In genomic region chr20:3846740-3847418, GRCh38 we compare ENCODE assay signal across 1 cellular context.
A peak's percentile ranks its signal among the peaks of the same experiment; 100 is the strongest.
TF ChIP-seq lines count a peak whose summit lies in the region.

Gene MAVS (plus strand): TSS chr20:3846834. CDS start chr20:3854625, 7,791 bp downstream.

TF ChIP-seq in HEK293, 187 proteins besides CTCF, POLR2A, EP300 and RAD21 (continued from another document and continues in another):
- no peak for TF ChIP-seq SCRT1 (tag by site-specific recombination; IDR thresholded peaks at IDR 0.05; ENCODE audit: borderline replicate concordance)
- TF ChIP-seq KLF7 (tag by site-specific recombination; IDR thresholded peaks at IDR 0.05; ENCODE audit: borderline replicate concordance), result no peak
- TF ChIP-seq ZNF324 (tag by site-specific recombination; IDR thresholded peaks at IDR 0.05), result peak; percentile 46; the same call in 1 of the 2 replicates
- TF ChIP-seq ZNF341 (tag by site-specific recombination; IDR thresholded peaks at IDR 0.05; ENCODE audit: low read depth), result peak; percentile 81
- no peak for TF ChIP-seq ZNF664 (tag by site-specific recombination; IDR thresholded peaks at IDR 0.05)
- TF ChIP-seq ZNF677 (tag by site-specific recombination; IDR thresholded peaks at IDR 0.05), result no peak
- TF ChIP-seq ZBTB1 (tag by site-specific recombination; IDR thresholded peaks at IDR 0.05), result 0 out of 2 replicates have a peak, but pooled peaks have one; percentile 55
- peak; percentile 87 for TF ChIP-seq ZBTB7A (tag by site-specific recombination; IDR thresholded peaks at IDR 0.05; ENCODE audit: low read depth)
- TF ChIP-seq BCL6B (tag by site-specific recombination; IDR thresholded peaks at IDR 0.05), result no peak
- TF ChIP-seq ZNF138 (tag by site-specific recombination; IDR thresholded peaks at IDR 0.05; ENCODE audit: borderline replicate concordance), result no peak
- no peak for TF ChIP-seq EGR2 (tag by site-specific recombination; IDR thresholded peaks at IDR 0.05; ENCODE audit: low read depth)
- no peak for TF ChIP-seq ZSCAN18 (tag by site-specific recombination; IDR thresholded peaks at IDR 0.05)
- no peak for TF ChIP-seq ZFP41 (tag by site-specific recombination; IDR thresholded peaks at IDR 0.05; ENCODE audit: borderline replicate concordance)
- 0 out of 2 replicates have a peak, but pooled peaks have one; percentile 16 for TF ChIP-seq REST (tag by site-specific recombination; IDR thresholded peaks at IDR 0.05)
- no peak for TF ChIP-seq ZBTB49 (tag by site-specific recombination; IDR thresholded peaks at IDR 0.05; ENCODE audit: low read depth)
- TF ChIP-seq ZNF19 (tag by site-specific recombination; IDR thresholded peaks at IDR 0.05; ENCODE audit: low read depth), result no peak
- TF ChIP-seq GLIS2 (tag by site-specific recombination; IDR thresholded peaks at IDR 0.05), result peak; percentile 86
- no peak for TF ChIP-seq ZNF140 (tag by site-specific recombination; IDR thresholded peaks at IDR 0.05)
- no peak for TF ChIP-seq ZBTB44 (tag by site-specific recombination; IDR thresholded peaks at IDR 0.05)
- peak; percentile 83 for TF ChIP-seq SP2 (tag by site-specific recombination; IDR thresholded peaks at IDR 0.05)
- no peak for TF ChIP-seq ZNF146 (tag by site-specific recombination; IDR thresholded peaks at IDR 0.05)
- TF ChIP-seq HOXA7 (CRISPR knock-in tag; IDR thresholded peaks at IDR 0.05; ENCODE audit: borderline replicate concordance), result no peak
- TF ChIP-seq ZNF513 (tag by site-specific recombination; IDR thresholded peaks at IDR 0.05), result no peak
- no peak; the same call in 1 of the 2 replicates for TF ChIP-seq ZNF2 (tag by site-specific recombination; IDR thresholded peaks at IDR 0.05)
- no peak for TF ChIP-seq HOXC10 (CRISPR knock-in tag; IDR thresholded peaks at IDR 0.05)
- TF ChIP-seq ZNF544 (tag by site-specific recombination; IDR thresholded peaks at IDR 0.05), result no peak
- TF ChIP-seq ZNF600 (tag by site-specific recombination; IDR thresholded peaks at IDR 0.05), result peak; percentile 60
- TF ChIP-seq ZNF629 (tag by site-specific recombination; IDR thresholded peaks at IDR 0.05), result peak; percentile 42; the same call in 1 of the 2 replicates
- no peak for TF ChIP-seq ZNF548 (tag by site-specific recombination; IDR thresholded peaks at IDR 0.05)
- TF ChIP-seq ZNF626 (tag by site-specific recombination; IDR thresholded peaks at IDR 0.05), result no peak
- peak; percentile 76 for TF ChIP-seq SP3 (tag by site-specific recombination; IDR thresholded peaks at IDR 0.05)
- TF ChIP-seq ZNF416 (tag by site-specific recombination; IDR thresholded peaks at IDR 0.05), result no peak
- no peak for TF ChIP-seq ZNF560 (tag by site-specific recombination; IDR thresholded peaks at IDR 0.05; ENCODE audit: borderline replicate concordance)
- TF ChIP-seq ZNF701 (tag by site-specific recombination; IDR thresholded peaks at IDR 0.05), result no peak
- no peak for TF ChIP-seq ZNF114 (tag by site-specific recombination; IDR thresholded peaks at IDR 0.05)
- TF ChIP-seq ZBTB11 (tag by site-specific recombination; conservative IDR thresholded peaks at IDR 0.05; ENCODE audit: low read depth), result peak; percentile 58
- TF ChIP-seq ZNF23 (tag by site-specific recombination; IDR thresholded peaks at IDR 0.05; ENCODE audit: borderline replicate concordance), result no peak
- TF ChIP-seq HIC1 (tag by site-specific recombination; IDR thresholded peaks at IDR 0.05), result no peak; the same call in 1 of the 2 replicates
- TF ChIP-seq ZNF585B (tag by site-specific recombination; IDR thresholded peaks at IDR 0.05), result no peak
- peak; percentile 29; the same call in 1 of the 2 replicates for TF ChIP-seq ZNF394 (tag by site-specific recombination; IDR thresholded peaks at IDR 0.05; ENCODE audit: borderline replicate concordance)
- TF ChIP-seq ZNF768 (tag by site-specific recombination; IDR thresholded peaks at IDR 0.05), result no peak
- TF ChIP-seq IKZF3 (tag by site-specific recombination; IDR thresholded peaks at IDR 0.05), result no peak
- TF ChIP-seq ZNF776 (tag by site-specific recombination; IDR thresholded peaks at IDR 0.05; ENCODE audit: borderline replicate concordance), result no peak
- no peak for TF ChIP-seq HOXD13 (CRISPR knock-in tag; IDR thresholded peaks at IDR 0.05; ENCODE audit: borderline replicate concordance)
- TF ChIP-seq ZNF654 (tag by site-specific recombination; IDR thresholded peaks at IDR 0.05; ENCODE audit: low read depth), result no peak
- no peak for TF ChIP-seq ZNF747 (tag by site-specific recombination; IDR thresholded peaks at IDR 0.05)
- no peak for TF ChIP-seq ZNF266 (tag by site-specific recombination; IDR thresholded peaks at IDR 0.05; ENCODE audit: low read depth)
- no peak for TF ChIP-seq YY2 (tag by site-specific recombination; IDR thresholded peaks at IDR 0.05)
- peak; percentile 64; the same call in 1 of the 2 replicates for TF ChIP-seq KLF1 (tag by site-specific recombination; IDR thresholded peaks at IDR 0.05)
